In the genomic region with DNA sequence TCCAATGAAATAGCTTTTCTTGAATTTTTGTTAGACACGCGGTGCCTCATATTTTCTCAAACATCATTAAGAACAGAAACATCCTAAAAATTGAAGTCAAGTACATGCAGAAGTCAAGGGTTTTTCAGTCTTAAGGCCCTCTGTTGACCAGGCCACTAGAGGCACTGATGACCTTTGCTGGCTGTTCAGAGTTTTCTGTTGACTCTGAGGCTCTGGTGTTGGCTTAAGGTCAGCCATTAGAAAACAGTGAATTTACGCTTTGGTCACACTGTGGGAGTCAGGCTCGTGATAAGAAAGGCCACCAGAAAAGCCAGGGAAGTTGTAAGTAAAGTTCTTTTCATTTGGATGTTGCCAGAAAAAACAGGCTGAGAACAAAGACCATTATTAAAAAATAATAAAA, we compare ENCODE assay signal across 26 cellular contexts. TPM values are rescaled to one million over a fixed set of nuclear protein-coding genes. Genes with fewer than 3 reads are reported as not detected.
DNase-seq lines count a peak whose midpoint lies in the region; ATAC-seq, FAIRE-seq and TF ChIP-seq lines count a peak whose summit lies in the region.
"Had no signal": no experiment of that assay in that cellular context is flagged by ENCODE, and none has a peak within 500 bp of the region (broad histone marks: within the 10 kb centered on the region; RNA-seq: fewer than 3 reads in every experiment).

No MANE protein-coding gene starts in this region.

- CTCF ChIA-PET in Calu3 (lab: Charles Lee), result interaction anchor here (0.7 kb wide), 1 partner anchor 842 kb away, joined by 3 read pairs; no protein-coding TSS in a partner anchor

- no peaks in the 10 kb centered on the region for H3K36me3 Mint-ChIP-seq in Calu3 (ENCODE audit: insufficient read depth, unreplicated experiment)
- H3K36me3 Mint-ChIP-seq: CD8-positive, alpha-beta memory T cell had no signal

- intact Hi-C loops in Calu3 (cut with micrococcal nuclease; ENCODE audit: unreplicated experiment), result loop anchor here (2.0 kb wide), 1 partner anchor 29 kb away; no protein-coding TSS in a partner anchor

- H2BK120ac ChIP-seq in mesendoderm (ENCODE audit: low read depth, low read length), result no peak overlapping the region

- H3K4me1 ChIP-seq in mesendoderm (ENCODE audit: control insufficient read depth, low read depth, low read length), result no peaks in the 10 kb centered on the region

- H3K4me2 ChIP-seq in mesendoderm (ENCODE audit: low read length), result no peak overlapping the region

- no peak overlapping the region for H2BK5ac ChIP-seq in mesendoderm (ENCODE audit: low read length)

- DNase-seq in Calu3 (no peak), SK-MEL-5 (ENCODE audit: low read depth, low spot score) (peak; percentile 6), iPS-NIHi7 (ENCODE audit: extremely low spot score) (peak; percentile 18), mesendoderm (peak; percentile 30), HTR-8/SVneo (ENCODE audit: insufficient read length, low spot score) (no peak)
- DNase-seq: AML-193; C1 segment of cervical spinal cord; CD8-positive, alpha-beta memory T cell; DMS79; GM23248; HCEC 1CT; NCI-H1105; NCI-H146; NCI-H2029; NCI-H2227 treated with DMSO at 0.1 percent for 48 hours; NCI-H524; NCI-H774; NK-92 treated with Interleukin-12 subunit alpha and Interleukin-12 subunit beta, amount 100 ng/mL, for 24 hours; T-helper 1 cell had no signal

- H3K18ac ChIP-seq in mesendoderm (ENCODE audit: low read length), result no peak overlapping the region

- peaks cover 41% of the 10 kb centered on the region for H3K4me1 Mint-ChIP-seq in Calu3 (ENCODE audit: low read depth, unreplicated experiment)
- H3K4me1 Mint-ChIP-seq: CD8-positive, alpha-beta memory T cell had no signal

- H3K27ac ChIP-seq in mesendoderm (ENCODE audit: low read depth, low read length), result no peak overlapping the region
- H3K27ac ChIP-seq: GM23248 had no signal

- H4K8ac ChIP-seq in mesendoderm (ENCODE audit: low read depth, low read length), result no peak overlapping the region

- H2BK15ac ChIP-seq in mesendoderm (replicated peaks; ENCODE audit: low read depth), result no peak overlapping the region

- H3K9me3 Mint-ChIP-seq in Calu3 (ENCODE audit: low read depth, unreplicated experiment), result no peaks in the 10 kb centered on the region
- H3K9me3 Mint-ChIP-seq: CD8-positive, alpha-beta memory T cell had no signal

- in situ Hi-C loops in SK-MEL-5 (cut with HindIII; ENCODE audit: low pct_unique_long_range_greater_than_20kb, low sequenced_read_pairs), result no loop called here

- no peak overlapping the region for H3K56ac ChIP-seq in mesendoderm (ENCODE audit: low read length)

- H3K36me3 ChIP-seq in mesendoderm (ENCODE audit: control insufficient read depth, insufficient read depth, low read length), result no peaks in the 10 kb centered on the region

- no peak for TF ChIP-seq CTCF in Calu3 (IDR thresholded peaks at IDR 0.05; ENCODE audit: unreplicated experiment)

- H3K4me3 ChIP-seq in mesendoderm (ENCODE audit: low read length), result no peak overlapping the region
- H3K4me3 ChIP-seq: GM23248 had no signal

- no peak overlapping the region for H3K23ac ChIP-seq in mesendoderm (ENCODE audit: low read length)

- no peak for FAIRE-seq in HTR-8/SVneo (lab: Jason Lieb, UNC)
- FAIRE-seq: D721Med had no signal

- no peaks in the 10 kb centered on the region for H3K79me2 ChIP-seq in mesendoderm (ENCODE audit: control insufficient read depth, insufficient read depth, low read length)

- H3K4me3 Mint-ChIP-seq in Calu3 (ENCODE audit: low read depth, unreplicated experiment), result no peak overlapping the region
- H3K4me3 Mint-ChIP-seq: CD8-positive, alpha-beta memory T cell had no signal

- no peak overlapping the region for H3K9ac ChIP-seq in mesendoderm (ENCODE audit: low read length)
- H3K9ac ChIP-seq: GM23248 had no signal

- H3K27me3 ChIP-seq in mesendoderm (ENCODE audit: insufficient read depth, low read length, poor library complexity), result no peaks in the 10 kb centered on the region

- H3K79me1 ChIP-seq in mesendoderm (ENCODE audit: low read length), result no peaks in the 10 kb centered on the region

- WGBS in mesendoderm (ENCODE audit: extremely low coverage, insufficient coverage, low lambda C conversion rate), result no CpG with 5 or more reads among the region's 4 CpGs

- no peak overlapping the region for H4K5ac ChIP-seq in mesendoderm (ENCODE audit: low read length)

- no peaks in the 10 kb centered on the region for H3K27me3 Mint-ChIP-seq in Calu3 (ENCODE audit: unreplicated experiment)

- H3K4ac ChIP-seq in mesendoderm (ENCODE audit: low read depth, low read length), result no peak overlapping the region

- no peak for ATAC-seq in HG03097 (IDR thresholded peaks at IDR 0.05; ENCODE audit: low FRiP score, unreplicated experiment)
- no peak for ATAC-seq in HG02623 (IDR thresholded peaks at IDR 0.05; ENCODE audit: unreplicated experiment)
- ATAC-seq: Panc1 had no signal

- no peak overlapping the region for H2AK5ac ChIP-seq in mesendoderm (ENCODE audit: low read length)

- H3K27ac Mint-ChIP-seq in Calu3 (ENCODE audit: unreplicated experiment), result peak overlapping the region; percentile 79

- BruUV-seq in Calu3 (replicated peaks; lab: Mats Ljungman, UMichigan), result no TSS peak

RNA-seq across cellular contexts. Expression of a gene that starts 5.8 kb away (rescaled TPM):
- not detected in 2 replicates for total RNA-seq in Calu3 (2022)
- not detected in 2 replicates for total RNA-seq in SK-MEL-5 (2014; rRNA removed; shearing (Covaris generic))
- not detected in 2 replicates for polyA plus RNA-seq in SK-MEL-5 (2015; cell fraction: cytosol; rRNA removed)
- not detected in 2 replicates for polyA plus RNA-seq in SK-MEL-5 (2015; cell fraction: nucleus; rRNA removed)
- not detected for polyA plus RNA-seq in mesendoderm (2013, experiment 1 of 2)
- not detected for polyA plus RNA-seq in mesendoderm (2013, experiment 2 of 2)
- total RNA-seq: A172; CD8-positive, alpha-beta memory T cell; GM23248; LHCN-M2 had no signal
- polyA plus RNA-seq: AG04450; CD8-positive, alpha-beta memory T cell; GM23248 had no signal

Comparison
In these comparisons a context has a peak if more than half of its experiments do, and no peak if none do; other contexts are left out.
1. DNase-seq: peak in SK-MEL-5 (single experiment), iPS-NIHi7 (single experiment) and mesendoderm (single experiment); none in Calu3 (single experiment) and HTR-8/SVneo (single experiment).